Comparison of ENCODE assay signal across 19 cellular contexts in genomic region chr3:111200027-111200426, GRCh38.
"Had no signal": no experiment of that assay in that cellular context is flagged by ENCODE, and none has a peak within 500 bp of the region (broad histone marks: within the 10 kb centered on the region; RNA-seq: fewer than 3 reads in every experiment).

No MANE protein-coding gene starts in this region.

- H3K4me3 ChIP-seq: colonic mucosa, gastrocnemius medialis, left lung, mucosa of descending colon had no signal

- H3K36me3 ChIP-seq: colonic mucosa, gastrocnemius medialis, left lung, neutrophil had no signal

- H3K27me3 ChIP-seq: colonic mucosa, gastrocnemius medialis, left lung, neutrophil had no signal

- H3K9me3 Mint-ChIP-seq: activated B cell treated with CpG ODN at 0.5 μM for 24 hours; activated CD4-positive, alpha-beta memory T cell treated with anti-CD3 and anti-CD28 coated beads, Interleukin-2, amount 10 ng/mL, durations not matched to agents 7 days and 5 days; activated naive CD4-positive, alpha-beta T cell treated with anti-CD3 and anti-CD28 coated beads, Interleukin-2, amount 10 ng/mL, durations not matched to agents 7 days and 5 days; activated naive CD8-positive, alpha-beta T cell treated with anti-CD3 and anti-CD28 coated beads, Interleukin-2, amount 50 U/mL, for 24 hours; activated T-cell treated with anti-CD3 and anti-CD28 coated beads, Interleukin-2, amount 50 U/mL, for 24 hours; brain; naive thymus-derived CD8-positive, alpha-beta T cell; stimulated activated naive B cell treated with anti-CD40 and anti-IgM and Interleukin-4, amounts not matched to agents 10 μg/mL and 1 μg/mL and 100 μg/mL, for 72 hours had no signal

- H3K27ac ChIP-seq: colonic mucosa, gastrocnemius medialis, left lung, neutrophil had no signal

- H3K27me3 Mint-ChIP-seq: activated B cell treated with CpG ODN at 0.5 μM for 24 hours; activated CD4-positive, alpha-beta memory T cell treated with anti-CD3 and anti-CD28 coated beads, Interleukin-2, amount 10 ng/mL, durations not matched to agents 7 days and 5 days; activated naive CD8-positive, alpha-beta T cell treated with anti-CD3 and anti-CD28 coated beads, Interleukin-2, amount 50 U/mL, for 24 hours; activated T-cell treated with anti-CD3 and anti-CD28 coated beads, Interleukin-2, amount 50 U/mL, for 24 hours; brain; naive thymus-derived CD8-positive, alpha-beta T cell; stimulated activated naive B cell treated with anti-CD40 and anti-IgM and Interleukin-4, amounts not matched to agents 10 μg/mL and 1 μg/mL and 100 μg/mL, for 72 hours had no signal

- H3K4me1 ChIP-seq: colonic mucosa, gastrocnemius medialis, left lung had no signal

- H3K27ac Mint-ChIP-seq: activated B cell treated with CpG ODN at 0.5 μM for 24 hours; activated CD4-positive, alpha-beta memory T cell treated with anti-CD3 and anti-CD28 coated beads, Interleukin-2, amount 10 ng/mL, durations not matched to agents 7 days and 5 days; activated naive CD4-positive, alpha-beta T cell treated with anti-CD3 and anti-CD28 coated beads, Interleukin-2, amount 10 ng/mL, durations not matched to agents 7 days and 5 days; activated naive CD8-positive, alpha-beta T cell treated with anti-CD3 and anti-CD28 coated beads, Interleukin-2, amount 50 U/mL, for 24 hours; activated T-cell treated with anti-CD3 and anti-CD28 coated beads, Interleukin-2, amount 50 U/mL, for 24 hours; brain; naive thymus-derived CD8-positive, alpha-beta T cell; stimulated activated naive B cell treated with anti-CD40 and anti-IgM and Interleukin-4, amounts not matched to agents 10 μg/mL and 1 μg/mL and 100 μg/mL, for 72 hours had no signal

- H3K36me3 Mint-ChIP-seq: activated naive CD4-positive, alpha-beta T cell treated with anti-CD3 and anti-CD28 coated beads, Interleukin-2, amount 10 ng/mL, durations not matched to agents 7 days and 5 days; stimulated activated naive B cell treated with anti-CD40 and anti-IgM and Interleukin-4, amounts not matched to agents 10 μg/mL and 1 μg/mL and 100 μg/mL, for 72 hours had no signal

- H3K4me1 Mint-ChIP-seq: activated B cell treated with CpG ODN at 0.5 μM for 24 hours; stimulated activated naive B cell treated with anti-CD40 and anti-IgM and Interleukin-4, amounts not matched to agents 10 μg/mL and 1 μg/mL and 100 μg/mL, for 72 hours had no signal

- H3K4me3 Mint-ChIP-seq: activated B cell treated with CpG ODN at 0.5 μM for 24 hours; activated CD4-positive, alpha-beta memory T cell treated with anti-CD3 and anti-CD28 coated beads, Interleukin-2, amount 10 ng/mL, durations not matched to agents 7 days and 5 days; activated naive CD4-positive, alpha-beta T cell treated with anti-CD3 and anti-CD28 coated beads, Interleukin-2, amount 10 ng/mL, durations not matched to agents 7 days and 5 days; activated naive CD8-positive, alpha-beta T cell treated with anti-CD3 and anti-CD28 coated beads, Interleukin-2, amount 50 U/mL, for 24 hours; activated T-cell treated with anti-CD3 and anti-CD28 coated beads, Interleukin-2, amount 50 U/mL, for 24 hours; brain; naive thymus-derived CD8-positive, alpha-beta T cell; stimulated activated naive B cell treated with anti-CD40 and anti-IgM and Interleukin-4, amounts not matched to agents 10 μg/mL and 1 μg/mL and 100 μg/mL, for 72 hours had no signal

- H3K9me3 ChIP-seq: colonic mucosa, gastrocnemius medialis, left lung, mucosa of descending colon, neutrophil had no signal

- DNase-seq: activated B cell treated with CpG ODN at 0.5 μM for 24 hours; activated CD4-positive, alpha-beta memory T cell treated with anti-CD3 and anti-CD28 coated beads, Interleukin-2, amount 10 ng/mL, durations not matched to agents 7 days and 5 days; activated CD4-positive, alpha-beta T cell treated with anti-CD3 and anti-CD28 coated beads for 4 hours; activated effector memory CD4-positive, alpha-beta T cell treated with Interleukin-2 at 50 U/mL for 16 hours; activated naive CD4-positive, alpha-beta T cell treated with anti-CD3 and anti-CD28 coated beads, Interleukin-2, amount 10 ng/mL, durations not matched to agents 7 days and 5 days; activated naive CD8-positive, alpha-beta T cell treated with anti-CD3 and anti-CD28 coated beads, Interleukin-2, amount 50 U/mL, for 24 hours; activated T-cell treated with anti-CD3 and anti-CD28 coated beads, Interleukin-2, amount 50 U/mL, for 24 hours; anterior cingulate cortex; central memory CD4-positive, alpha-beta T cell; colonic mucosa; gastrocnemius medialis; head of caudate nucleus; left lung; mammary epithelial cell; mucosa of descending colon; naive thymus-derived CD8-positive, alpha-beta T cell; stimulated activated naive B cell treated with anti-CD40 and anti-IgM and Interleukin-4, amounts not matched to agents 10 μg/mL and 1 μg/mL and 100 μg/mL, for 72 hours had no signal

- ATAC-seq: activated naive CD8-positive, alpha-beta T cell treated with anti-CD3 and anti-CD28 coated beads, Interleukin-2, amount 50 U/mL, for 24 hours; gastrocnemius medialis; left lung; mucosa of descending colon; naive thymus-derived CD8-positive, alpha-beta T cell; stimulated activated naive B cell treated with anti-CD40 and anti-IgM and Interleukin-4, amounts not matched to agents 10 μg/mL and 1 μg/mL and 100 μg/mL, for 72 hours had no signal
